ENCODE assay signal across 10 cellular contexts in the genomic region with DNA sequence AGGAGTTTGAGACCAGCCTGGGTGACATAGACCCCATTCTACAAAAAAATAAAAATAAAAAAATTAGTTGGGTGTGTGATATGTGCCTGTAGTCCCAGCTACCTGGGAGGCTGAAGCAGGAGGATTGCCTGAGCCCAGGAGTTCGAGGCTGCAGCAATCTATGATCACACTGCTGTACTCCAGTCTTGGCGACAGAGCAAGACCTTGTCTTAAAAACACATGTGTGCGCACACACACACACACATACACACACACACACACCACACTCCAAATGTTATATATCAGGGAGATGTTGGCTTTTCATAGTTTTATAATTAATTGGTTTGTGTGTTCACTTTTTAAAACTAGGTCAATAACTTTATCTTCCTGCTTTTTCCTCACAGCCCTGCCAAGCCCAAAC.
DNase-seq lines count a peak whose midpoint lies in the region; ATAC-seq and TF ChIP-seq lines count a peak whose summit lies in the region.
"Had no signal": no experiment of that assay in that cellular context is flagged by ENCODE, and none has a peak within 500 bp of the region (broad histone marks: within the 10 kb centered on the region; RNA-seq: fewer than 3 reads in every experiment).

No MANE protein-coding gene starts in this region.

- ATAC-seq in CD4-positive, CD25-positive, alpha-beta regulatory T cell (ENCODE audit: low read depth in 2 of 2) = no peak
- no peak for ATAC-seq in activated naive CD8-positive, alpha-beta T cell treated with anti-CD3 and anti-CD28 coated beads, Interleukin-2, amount 50 U/mL, for 24 hours
- ATAC-seq in naive thymus-derived CD4-positive, alpha-beta T cell = no peak
- ATAC-seq in GM18520 (IDR thresholded peaks at IDR 0.05; ENCODE audit: unreplicated experiment) = no peak

- CTCF ChIA-PET in naive thymus-derived CD4-positive, alpha-beta T cell (lab: Charles Lee) = interaction anchor here (1.6 kb wide), 1 partner anchor 34 kb away, joined by 3 read pairs; no protein-coding TSS in a partner anchor
- CTCF ChIA-PET in HEK293T (lab: Yijun Ruan, JAX) = no interaction called here

- peak overlapping the region; percentile 100 for H3K4me3 ChIP-seq in CD4-positive, CD25-positive, alpha-beta regulatory T cell (ENCODE audit: low read depth, low read length)
- peak overlapping the region; percentile 69 for H3K4me3 ChIP-seq in naive thymus-derived CD4-positive, alpha-beta T cell (ENCODE audit: low read length)

- H3K9me3 Mint-ChIP-seq in CD4-positive, CD25-positive, alpha-beta regulatory T cell = no peaks in the 10 kb centered on the region
- H3K9me3 Mint-ChIP-seq in activated naive CD8-positive, alpha-beta T cell treated with anti-CD3 and anti-CD28 coated beads, Interleukin-2, amount 50 U/mL, for 24 hours = no peaks in the 10 kb centered on the region
- no peaks in the 10 kb centered on the region for H3K9me3 Mint-ChIP-seq in naive thymus-derived CD4-positive, alpha-beta T cell

- peaks cover 87% of the 10 kb centered on the region for H3K4me1 ChIP-seq in CD4-positive, CD25-positive, alpha-beta regulatory T cell (ENCODE audit: control insufficient read depth, insufficient read depth, low read length, poor library complexity, severe bottlenecking)
- peaks cover 48 to 52% of the 10 kb centered on the region in 2 donors for H3K4me1 ChIP-seq in naive thymus-derived CD4-positive, alpha-beta T cell (ENCODE audit: control insufficient read depth in 2 of 2, insufficient read depth in 2 of 2, low read length in 2 of 2)

- no peaks in the 10 kb centered on the region for H3K9me3 ChIP-seq in CD4-positive, CD25-positive, alpha-beta regulatory T cell (ENCODE audit: control insufficient read depth in 2 of 2, low read length in 2 of 2)
- H3K9me3 ChIP-seq in KOPT-K1 (ENCODE audit: insufficient read depth, low read length, poor library complexity, severe bottlenecking) = no peaks in the 10 kb centered on the region
- no peaks in the 10 kb centered on the region for H3K9me3 ChIP-seq in naive thymus-derived CD4-positive, alpha-beta T cell (ENCODE audit: control insufficient read depth in 2 of 3, low read length in 3 of 3)

- H3K27me3 ChIP-seq in CD4-positive, CD25-positive, alpha-beta regulatory T cell (ENCODE audit: control insufficient read depth, insufficient read depth, low read length) = no peaks in the 10 kb centered on the region
- H3K27me3 ChIP-seq in naive thymus-derived CD4-positive, alpha-beta T cell (ENCODE audit: control insufficient read depth in 2 of 2, insufficient read depth in 2 of 2, low read length in 2 of 2) = no peaks in the 10 kb centered on the region

- no peaks in the 10 kb centered on the region for H3K27me3 Mint-ChIP-seq in CD4-positive, CD25-positive, alpha-beta regulatory T cell
- H3K27me3 Mint-ChIP-seq in activated naive CD8-positive, alpha-beta T cell treated with anti-CD3 and anti-CD28 coated beads, Interleukin-2, amount 50 U/mL, for 24 hours = peaks cover 2% of the 10 kb centered on the region
- peaks cover 0 to 3% (median 0%) of the 10 kb centered on the region in 5 donors for H3K27me3 Mint-ChIP-seq in naive thymus-derived CD4-positive, alpha-beta T cell

- H3K27ac ChIP-seq in CD4-positive, CD25-positive, alpha-beta regulatory T cell (ENCODE audit: insufficient read depth, low read length, poor library complexity, severe bottlenecking) = peak overlapping the region; percentile 96
- peak overlapping the region; percentile 99 for H3K27ac ChIP-seq in KOPT-K1 (ENCODE audit: low read depth, low read length, poor library complexity, severe bottlenecking)
- H3K27ac ChIP-seq in naive thymus-derived CD4-positive, alpha-beta T cell (ENCODE audit: low read depth, low read length) = peak overlapping the region; percentile 86

- no peaks in the 10 kb centered on the region for H3K36me3 ChIP-seq in CD4-positive, CD25-positive, alpha-beta regulatory T cell (ENCODE audit: control insufficient read depth, insufficient read depth, low read length)
- no peaks in the 10 kb centered on the region for H3K36me3 ChIP-seq in KOPT-K1 (ENCODE audit: insufficient read depth, low read length)
- no peaks in the 10 kb centered on the region for H3K36me3 ChIP-seq in naive thymus-derived CD4-positive, alpha-beta T cell (ENCODE audit: control insufficient read depth in 2 of 3, insufficient read depth in 3 of 3, low read length in 3 of 3)

- H3K27ac Mint-ChIP-seq in CD4-positive, CD25-positive, alpha-beta regulatory T cell = peak overlapping the region; percentile 97 to 99 (median 97)
- peak overlapping the region; percentile 99 for H3K27ac Mint-ChIP-seq in activated naive CD8-positive, alpha-beta T cell treated with anti-CD3 and anti-CD28 coated beads, Interleukin-2, amount 50 U/mL, for 24 hours
- H3K27ac Mint-ChIP-seq in naive thymus-derived CD4-positive, alpha-beta T cell = peak overlapping the region; percentile 92 to 99 (median 95)

- no peaks in the 10 kb centered on the region for H3K36me3 Mint-ChIP-seq in CD4-positive, CD25-positive, alpha-beta regulatory T cell
- H3K36me3 Mint-ChIP-seq in activated naive CD8-positive, alpha-beta T cell treated with anti-CD3 and anti-CD28 coated beads, Interleukin-2, amount 50 U/mL, for 24 hours (ENCODE audit: low read depth) = peaks cover 36% of the 10 kb centered on the region
- H3K36me3 Mint-ChIP-seq in naive thymus-derived CD4-positive, alpha-beta T cell = peaks cover 0 to 7% (median 0%) of the 10 kb centered on the region in 5 donors

- H3K4me3 Mint-ChIP-seq in CD4-positive, CD25-positive, alpha-beta regulatory T cell = peak overlapping the region; percentile 94 to 97 (median 95)
- H3K4me3 Mint-ChIP-seq in activated naive CD8-positive, alpha-beta T cell treated with anti-CD3 and anti-CD28 coated beads, Interleukin-2, amount 50 U/mL, for 24 hours = peak overlapping the region; percentile 88
- H3K4me3 Mint-ChIP-seq in naive thymus-derived CD4-positive, alpha-beta T cell = peak overlapping the region; percentile 82 to 96 (median 93)

- POLR2A ChIA-PET in naive thymus-derived CD4-positive, alpha-beta T cell (lab: Charles Lee) = interaction anchor here (1.6 to 9.3 kb wide), 2 partner anchors 7 to 19 kb away, joined by 7 to 173 read pairs; no protein-coding TSS in a partner anchor
- POLR2A ChIA-PET in HEK293T (lab: Yijun Ruan, JAX) = no interaction called here

- intact Hi-C loops in naive thymus-derived CD4-positive, alpha-beta T cell (cut with micrococcal nuclease) = loop anchor here (10.0 kb wide), 3 partner anchors 596 to 1436 kb away; a partner anchor contains a TSS

- no peak for DNase-seq in CD4-positive, CD25-positive, alpha-beta regulatory T cell
- no peak for DNase-seq in activated naive CD8-positive, alpha-beta T cell treated with anti-CD3 and anti-CD28 coated beads, Interleukin-2, amount 50 U/mL, for 24 hours
- no peak for DNase-seq in naive thymus-derived CD4-positive, alpha-beta T cell
- no peak for DNase-seq in activated effector memory CD4-positive, alpha-beta T cell treated with Interleukin-2 at 50 U/mL for 16 hours
- no peak for DNase-seq in NCI-H2227 treated with DMSO at 0.1 percent for 48 hours (lab: John Stamatoyannopoulos, UW)
- DNase-seq in HEK293T (ENCODE audit: extremely low spot score) = no peak
- DNase-seq: activated CD8-positive, alpha-beta memory T cell treated with anti-CD3 and anti-CD28 coated beads, Interleukin-2, amount 50 U/mL, for 4 hours; glutamatergic neuron had no signal

- H3K4me1 Mint-ChIP-seq in CD4-positive, CD25-positive, alpha-beta regulatory T cell = peaks cover 20 to 74% (median 44%) of the 10 kb centered on the region in 4 donors
- H3K4me1 Mint-ChIP-seq in activated naive CD8-positive, alpha-beta T cell treated with anti-CD3 and anti-CD28 coated beads, Interleukin-2, amount 50 U/mL, for 24 hours = peaks cover 84% of the 10 kb centered on the region
- H3K4me1 Mint-ChIP-seq in naive thymus-derived CD4-positive, alpha-beta T cell = peaks cover 40 to 89% (median 74%) of the 10 kb centered on the region in 7 donors

TF ChIP-seq in HEK293T, 16 proteins besides CTCF, POLR2A, EP300 and RAD21:
- TF ChIP-seq ELF4 (IDR thresholded peaks at IDR 0.05) (no peak), FOXK2 (IDR thresholded peaks at IDR 0.05) (no peak)
